ENCODE assay signal across 23 cellular contexts in genomic region chrX:38009641-38010040, GRCh38. TPM values are rescaled to one million over a fixed set of nuclear protein-coding genes. Genes with fewer than 3 reads are reported as not detected.
DNase-seq lines count a peak whose midpoint lies in the region; ATAC-seq, FAIRE-seq and TF ChIP-seq lines count a peak whose summit lies in the region.
"Had no signal": no experiment of that assay in that cellular context is flagged by ENCODE, and none has a peak within 500 bp of the region (broad histone marks: within the 10 kb centered on the region; RNA-seq: fewer than 3 reads in every experiment).

No MANE protein-coding gene starts in this region.

- POLR2A ChIA-PET in Caco-2 (lab: Charles Lee): no interaction called here

- no peak for FAIRE-seq in pancreas (lab: Jason Lieb, UNC)
- FAIRE-seq: A204.1, GM12878, GM19239, H1 had no signal

- no TSS peak for BruUV-seq in Caco-2 (replicated peaks; lab: Mats Ljungman, UMichigan)

- H3K27ac Mint-ChIP-seq in Caco-2 (ENCODE audit: unreplicated experiment): peak overlapping the region; percentile 6
- H3K27ac Mint-ChIP-seq in T-helper 17 cell: peak overlapping the region; percentile 10
- H3K27ac Mint-ChIP-seq: B cell; CD8-positive, alpha-beta T cell had no signal

- H3K27me3 ChIP-seq in Caco-2 (replicated peaks; ENCODE audit: control insufficient read depth, insufficient read depth, low read length) (no peaks in the 10 kb centered on the region), MM.1S (replicated peaks; ENCODE audit: insufficient read depth, low read length) (no peaks in the 10 kb centered on the region), pancreas (no peaks in the 10 kb centered on the region)
- H3K27me3 ChIP-seq: BLaER1 had no signal

- no peaks in the 10 kb centered on the region for H4K20me1 ChIP-seq in MM.1S (ENCODE audit: insufficient read depth, low read length)
- H4K20me1 ChIP-seq: BLaER1 had no signal

- H3K4me3 ChIP-seq in Caco-2 (ENCODE audit: low read depth, low read length) (no peak overlapping the region), MM.1S (ENCODE audit: low read length) (no peak overlapping the region), pancreas (no peak overlapping the region)
- H3K4me3 ChIP-seq: BLaER1, GM12878, GM23248 had no signal

- no peaks in the 10 kb centered on the region for H3K9me3 ChIP-seq in Caco-2
- H3K9me3 ChIP-seq in MM.1S (replicated peaks; ENCODE audit: insufficient read depth, low read length): no peaks in the 10 kb centered on the region
- no peaks in the 10 kb centered on the region for H3K9me3 ChIP-seq in T-helper 17 cell (ENCODE audit: control insufficient read depth, low read length, poor library complexity, severe bottlenecking)
- no peaks in the 10 kb centered on the region for H3K9me3 ChIP-seq in pancreas

- H3K4me1 ChIP-seq in Caco-2 (peaks cover 36% of the 10 kb centered on the region), MM.1S (ENCODE audit: low read length) (no peaks in the 10 kb centered on the region), pancreas (peaks cover 0 to 10% (median 3%) of the 10 kb centered on the region in 3 donors)
- H3K4me1 ChIP-seq: BLaER1 had no signal

- no peak overlapping the region for H3K9ac ChIP-seq in MM.1S (ENCODE audit: low read length)
- H3K9ac ChIP-seq: BLaER1, GM23248 had no signal

- TF ChIP-seq CTCF in 22Rv1 (IDR thresholded peaks at IDR 0.05): no peak
- no peak for TF ChIP-seq CTCF in Caco-2 (IDR thresholded peaks at IDR 0.05; ENCODE audit: insufficient read depth in 1 of 2, low read depth in 1 of 2, low read length in 1 of 2, severe bottlenecking in 1 of 2, unreplicated experiment in 1 of 2)
- TF ChIP-seq CTCF in MM.1S (IDR thresholded peaks at IDR 0.05; ENCODE audit: low read length): no peak
- no peak for TF ChIP-seq CTCF in pancreas (IDR thresholded peaks at IDR 0.05)

- H3K27me3 Mint-ChIP-seq in Caco-2 (ENCODE audit: insufficient read depth, unreplicated experiment) (no peaks in the 10 kb centered on the region), T-helper 17 cell (no peaks in the 10 kb centered on the region)
- H3K27me3 Mint-ChIP-seq: B cell; CD4-positive, CD25-positive, alpha-beta regulatory T cell had no signal

- H3K27ac ChIP-seq in 22Rv1 (peak overlapping the region; percentile 82), MM.1S (ENCODE audit: low read length) (peak overlapping the region; percentile 0; the same call in 1 of the 2 replicates), substantia nigra (ENCODE audit: low read depth, low read length, poor library complexity, severe bottlenecking) (no peak overlapping the region), pancreas (no peak overlapping the region)
- H3K27ac ChIP-seq: BLaER1, C4-2B, GM23248 had no signal

- ATAC-seq in T-helper 17 cell (no peak), pancreas (no peak)
- ATAC-seq: CD8-positive, alpha-beta T cell; GM12878 had no signal

- H3K36me3 ChIP-seq in Caco-2 (ENCODE audit: control insufficient read depth, insufficient read depth, low read length): no peaks in the 10 kb centered on the region
- H3K36me3 ChIP-seq in MM.1S (replicated peaks; ENCODE audit: insufficient read depth, low read length): no peaks in the 10 kb centered on the region
- H3K36me3 ChIP-seq in pancreas: no peaks in the 10 kb centered on the region
- H3K36me3 ChIP-seq: BLaER1 had no signal

- intact Hi-C loops in Caco-2 (cut with micrococcal nuclease; ENCODE audit: unreplicated experiment): loop anchor here (5.0 kb wide), 1 partner anchor 37 kb away; no protein-coding TSS in a partner anchor
- intact Hi-C loops in pancreas (cut with DNase I): no loop called here

- H3K36me3 Mint-ChIP-seq in Caco-2 (ENCODE audit: insufficient read depth, unreplicated experiment): no peaks in the 10 kb centered on the region
- H3K36me3 Mint-ChIP-seq in T-helper 17 cell (ENCODE audit: low read depth): no peaks in the 10 kb centered on the region
- H3K36me3 Mint-ChIP-seq: CD4-positive, CD25-positive, alpha-beta regulatory T cell; CD8-positive, alpha-beta T cell had no signal

- H3F3A ChIP-seq in MM.1S (ENCODE audit: insufficient read depth, low read length): no peaks in the 10 kb centered on the region

- H3K4me2 ChIP-seq in MM.1S (ENCODE audit: low read depth, low read length): no peak overlapping the region
- H3K4me2 ChIP-seq: BLaER1 had no signal

- DNase-seq in Caco-2: no peak
- DNase-seq in MM.1S: no peak
- DNase-seq in T-helper 17 cell: no peak
- DNase-seq in D341Med (ENCODE audit: low spot score): no peak
- DNase-seq in substantia nigra (lab: John Stamatoyannopoulos, UW): no peak
- DNase-seq in pancreas: no peak
- no peak for DNase-seq in HT-29 (ENCODE audit: low spot score)
- DNase-seq: CD4-positive, CD25-positive, alpha-beta regulatory T cell; CD8-positive, alpha-beta T cell; DMS79; EL; GDM1; GM23248; H7; HCEC 1CT had no signal

- no peaks in the 10 kb centered on the region for H3K79me2 ChIP-seq in MM.1S (ENCODE audit: low read length)

- H3K4me1 Mint-ChIP-seq in Caco-2 (ENCODE audit: low read depth, unreplicated experiment) (peaks cover 26% of the 10 kb centered on the region), T-helper 17 cell (peaks cover 6% of the 10 kb centered on the region)
- H3K4me1 Mint-ChIP-seq: B cell; CD4-positive, CD25-positive, alpha-beta regulatory T cell had no signal

- CTCF ChIA-PET in Caco-2 (lab: Charles Lee): no interaction called here

- H3K4me3 Mint-ChIP-seq in Caco-2 (ENCODE audit: unreplicated experiment) (no peak overlapping the region), T-helper 17 cell (no peak overlapping the region)
- H3K4me3 Mint-ChIP-seq: B cell; CD4-positive, CD25-positive, alpha-beta regulatory T cell; CD8-positive, alpha-beta T cell had no signal

- H3K9me2 ChIP-seq in MM.1S (replicated peaks; ENCODE audit: insufficient read depth, low read length): no peaks in the 10 kb centered on the region

- no peaks in the 10 kb centered on the region for H3K9me3 Mint-ChIP-seq in Caco-2 (ENCODE audit: unreplicated experiment)

- H2AFZ ChIP-seq in MM.1S (ENCODE audit: low read length): no peak overlapping the region
- H2AFZ ChIP-seq: GM23248 had no signal

RNA-seq across cellular contexts. Expression of gene SYTL5, which starts 3.3 kb away (rescaled TPM):
- 8.8 and 8.9 TPM in 2 replicates for total RNA-seq in Caco-2 (2022)
- not detected for total RNA-seq in T-helper 17 cell
- total RNA-seq in pancreas: 1 to 10 TPM; 1.2 to 5.9 (median 3.0) TPM
- 1 to 10 TPM in 1 of 2 donors, under 1 TPM in 1; 0.77 to 1.9 TPM for polyA plus RNA-seq in pancreas
- 1.7 and 1.8 TPM in 2 replicates for total RNA-seq in HT-29 (2014; rRNA removed; shearing (Covaris generic))
- total RNA-seq: B cell; CD4-positive, CD25-positive, alpha-beta regulatory T cell; CD8-positive, alpha-beta T cell; GM23248 had no signal
- polyA plus RNA-seq: CD4-positive, CD25-positive, alpha-beta regulatory T cell; GM23248 had no signal

Comparison
In these comparisons a context has a peak if more than half of its experiments do, and no peak if none do; other contexts are left out.
1. H3K27ac ChIP-seq: peak in 22Rv1 (single experiment) and MM.1S (single experiment); none in substantia nigra (single experiment) and pancreas (0 of 4).